ENCODE assay signal across 7 cellular contexts in the genomic region with DNA sequence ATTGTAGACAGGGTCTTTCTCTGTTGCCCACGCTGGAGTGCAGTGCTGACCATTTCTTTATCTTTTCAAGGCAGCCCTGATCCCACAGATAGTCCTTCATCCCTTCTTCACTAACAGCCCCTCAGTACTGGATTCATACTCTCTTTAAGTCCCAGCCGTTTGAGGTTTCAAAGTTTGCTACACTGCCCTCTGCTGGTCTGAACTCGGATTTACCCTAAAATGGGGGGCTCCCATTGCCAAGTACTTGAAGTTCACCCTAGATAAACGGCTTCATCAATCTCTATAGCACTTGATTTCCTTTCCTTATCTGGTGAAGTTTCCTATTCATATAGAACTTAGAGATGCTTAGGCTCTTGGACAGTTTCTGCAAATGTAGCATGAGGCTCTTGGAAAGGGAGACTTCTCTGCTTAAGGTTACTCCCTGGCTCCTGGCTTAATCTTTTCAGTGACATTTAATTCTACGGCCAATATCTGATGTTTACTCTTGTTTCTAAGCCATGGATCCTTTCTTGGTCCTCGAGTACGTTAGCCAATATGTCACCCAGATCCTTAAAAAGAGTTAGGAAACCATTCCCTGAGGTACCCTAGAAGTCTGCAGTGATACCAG. TPM values are rescaled to one million over a fixed set of nuclear protein-coding genes. Genes with fewer than 3 reads are reported as not detected.
A peak's percentile ranks its signal among the peaks of the same experiment; 100 is the strongest.
DNase-seq lines count a peak whose midpoint lies in the region; ATAC-seq and TF ChIP-seq lines count a peak whose summit lies in the region.

No MANE protein-coding gene starts in this region.

- no peak overlapping the region for H3K27ac Mint-ChIP-seq in activated CD8-positive, alpha-beta T cell treated with anti-CD3 and anti-CD28 coated beads, Interleukin-2, amount 10 ng/mL, durations not matched to agents 7 days and 5 days
- H3K27ac Mint-ChIP-seq in neural progenitor cell = no peak overlapping the region

- no peak overlapping the region for H3K9ac ChIP-seq in neural progenitor cell

- intact Hi-C loops in transverse colon (cut with DNase I; ENCODE audit: low total_unique reads) = loop anchor here (10.0 kb wide), 1 partner anchor 439 kb away; no protein-coding TSS in a partner anchor

- peak; percentile 30 for DNase-seq in NCI-H82 treated with DMSO at 0.1 percent for 48 hours (lab: John Stamatoyannopoulos, UW; ENCODE audit: unreplicated experiment)
- peak; percentile 77 for DNase-seq in activated CD8-positive, alpha-beta T cell treated with anti-CD3 and anti-CD28 coated beads, Interleukin-2, amount 10 ng/mL, durations not matched to agents 7 days and 5 days
- DNase-seq in epithelial cell of esophagus (ENCODE audit: low read depth) = peak; percentile 65
- peak; percentile 65 for DNase-seq in neural progenitor cell (ENCODE audit: low spot score)
- peak; percentile 55 for DNase-seq in transverse colon

- H3K4me1 Mint-ChIP-seq in activated CD8-positive, alpha-beta T cell treated with anti-CD3 and anti-CD28 coated beads, Interleukin-2, amount 10 ng/mL, durations not matched to agents 7 days and 5 days (ENCODE audit: low read depth) = no peaks in the 10 kb centered on the region
- peaks cover 19% of the 10 kb centered on the region for H3K4me1 Mint-ChIP-seq in neural progenitor cell

- no peaks in the 10 kb centered on the region for H3K36me3 ChIP-seq in neural progenitor cell
- no peaks in the 10 kb centered on the region for H3K36me3 ChIP-seq in transverse colon

- no peaks in the 10 kb centered on the region for H3K27me3 ChIP-seq in neural progenitor cell
- H3K27me3 ChIP-seq in transverse colon = no peaks in the 10 kb centered on the region

- H3K4me3 ChIP-seq in epithelial cell of esophagus (ENCODE audit: low read length) = no peak overlapping the region
- no peak overlapping the region for H3K4me3 ChIP-seq in neural progenitor cell
- no peak overlapping the region for H3K4me3 ChIP-seq in transverse colon

- H3K27ac ChIP-seq in neural progenitor cell (no peak overlapping the region), transverse colon (no peak overlapping the region)

- WGBS in transverse colon (ENCODE audit: low coverage in 1 of 2), 2 donors = 0 to 15% methylated on average over 4 to 7 of the region's 7 CpGs

- no peaks in the 10 kb centered on the region for H4K20me1 ChIP-seq in neural progenitor cell (ENCODE audit: low read depth)

- no peaks in the 10 kb centered on the region for H3K9me3 Mint-ChIP-seq in activated CD8-positive, alpha-beta T cell treated with anti-CD3 and anti-CD28 coated beads, Interleukin-2, amount 10 ng/mL, durations not matched to agents 7 days and 5 days (ENCODE audit: insufficient read depth)
- H3K9me3 Mint-ChIP-seq in neural progenitor cell = peaks cover 5% of the 10 kb centered on the region

- no peaks in the 10 kb centered on the region for H3K36me3 Mint-ChIP-seq in activated CD8-positive, alpha-beta T cell treated with anti-CD3 and anti-CD28 coated beads, Interleukin-2, amount 10 ng/mL, durations not matched to agents 7 days and 5 days (ENCODE audit: low read depth)
- H3K36me3 Mint-ChIP-seq in neural progenitor cell = no peaks in the 10 kb centered on the region

- ATAC-seq in HG03159 (IDR thresholded peaks at IDR 0.05; ENCODE audit: unreplicated experiment) = peak; percentile 72
- ATAC-seq in activated CD8-positive, alpha-beta T cell treated with anti-CD3 and anti-CD28 coated beads, Interleukin-2, amount 10 ng/mL, durations not matched to agents 7 days and 5 days = peak; percentile 75

- H3K4me3 Mint-ChIP-seq in activated CD8-positive, alpha-beta T cell treated with anti-CD3 and anti-CD28 coated beads, Interleukin-2, amount 10 ng/mL, durations not matched to agents 7 days and 5 days = no peak overlapping the region
- H3K4me3 Mint-ChIP-seq in neural progenitor cell = no peak overlapping the region

- no peak overlapping the region for H3K4me2 ChIP-seq in neural progenitor cell

- H3K4me1 ChIP-seq in neural progenitor cell (peaks cover 6% of the 10 kb centered on the region), transverse colon (no peaks in the 10 kb centered on the region)

- H3K27me3 Mint-ChIP-seq in activated CD8-positive, alpha-beta T cell treated with anti-CD3 and anti-CD28 coated beads, Interleukin-2, amount 10 ng/mL, durations not matched to agents 7 days and 5 days (ENCODE audit: low read depth) = peaks cover 15% of the 10 kb centered on the region
- H3K27me3 Mint-ChIP-seq in neural progenitor cell (ENCODE audit: insufficient read depth, low read depth) = peaks cover 4% of the 10 kb centered on the region

- in situ Hi-C loops in transverse colon (cut with MboI; ENCODE audit: low pct_ligation_motif_present in 1 of 4, low pct_unique_long_range_greater_than_20kb in 1 of 4, low sequenced_read_pairs in 3 of 4) = loop anchor here in 1 of 4 donors (10.0 kb wide), 1 partner anchor 339 kb away; no protein-coding TSS in a partner anchor

- no peak overlapping the region for H2AFZ ChIP-seq in neural progenitor cell (replicated peaks)

- TF ChIP-seq CTCF in GM12873 (IDR thresholded peaks at IDR 0.05; ENCODE audit: insufficient read depth, low read depth, low read length, missing control alignments) = peak; percentile 75
- peak; percentile 73 for TF ChIP-seq CTCF in epithelial cell of esophagus (IDR thresholded peaks at IDR 0.05; ENCODE audit: insufficient read depth, low read depth, low read length, missing control alignments)
- peak; percentile 75 for TF ChIP-seq CTCF in neural progenitor cell (IDR thresholded peaks at IDR 0.05)
- peak; percentile 58 to 71 (median 65) for TF ChIP-seq CTCF in transverse colon (IDR thresholded peaks at IDR 0.05)

- POLR2A ChIA-PET in activated CD8-positive, alpha-beta T cell treated with anti-CD3 and anti-CD28 coated beads, Interleukin-2, amount 10 ng/mL, durations not matched to agents 7 days and 5 days (lab: Charles Lee) = no interaction called here

- H3K9me3 ChIP-seq in neural progenitor cell (ENCODE audit: low read depth) (no peaks in the 10 kb centered on the region), transverse colon (no peaks in the 10 kb centered on the region)

- CTCF ChIA-PET in activated CD8-positive, alpha-beta T cell treated with anti-CD3 and anti-CD28 coated beads, Interleukin-2, amount 10 ng/mL, durations not matched to agents 7 days and 5 days (lab: Charles Lee) = interaction anchor here (1.9 to 2.7 kb wide), 2 partner anchors 336 kb away, joined by 11 to 23 read pairs; no protein-coding TSS in a partner anchor

- H3K79me2 ChIP-seq in neural progenitor cell (ENCODE audit: low read depth) = no peaks in the 10 kb centered on the region

- no peak for TF ChIP-seq EP300 in transverse colon (IDR thresholded peaks at IDR 0.05; ENCODE audit: low read depth)

- no peaks in the 10 kb centered on the region for H3F3A ChIP-seq in neural progenitor cell (ENCODE audit: low read depth)

- TF ChIP-seq POLR2A in transverse colon (IDR thresholded peaks at IDR 0.05) = no peak

RNA-seq across cellular contexts. Expression of gene PREP, which starts 21.4 kb away (rescaled TPM):
- 10 to 100 TPM; 42.8 to 44.1 TPM for total RNA-seq in activated CD8-positive, alpha-beta T cell treated with anti-CD3 and anti-CD28 coated beads, Interleukin-2, amount 10 ng/mL, durations not matched to agents 7 days and 5 days
- total RNA-seq in neural progenitor cell (ENCODE audit: low replicate concordance) (24.3 and 28.6 TPM in 2 replicates), transverse colon (10 to 100 TPM; 32.9 to 63.2 (median 41.2) TPM)
